Comparison of ENCODE assay signal across 14 cellular contexts in genomic region chr2:177881921-177882320, GRCh38.
A peak's percentile ranks its signal among the peaks of the same experiment; 100 is the strongest.
DNase-seq lines count a peak whose midpoint lies in the region; ATAC-seq and TF ChIP-seq lines count a peak whose summit lies in the region.
"Had no signal": no experiment of that assay in that cellular context is flagged by ENCODE, and none has a peak within 500 bp of the region (broad histone marks: within the 10 kb centered on the region; RNA-seq: fewer than 3 reads in every experiment).

No MANE protein-coding gene starts in this region.

- intact Hi-C loops in Right ventricle myocardium superior (cut with DNase I), result loop anchor here (2.0 kb wide), 1 partner anchor 85 kb away; no protein-coding TSS in a partner anchor
- intact Hi-C loops in cardiac septum (cut with DNase I), result no loop called here
- intact Hi-C loops in left cardiac atrium (cut with DNase I), result no loop called here
- intact Hi-C loops in prostate gland (cut with DNase I), result loop anchor here (10.0 kb wide), 1 partner anchor 77 kb away; no protein-coding TSS in a partner anchor

- TF ChIP-seq CTCF in prostate gland (IDR thresholded peaks at IDR 0.05), result no peak

- no peaks in the 10 kb centered on the region for H3K36me3 ChIP-seq in prostate gland
- no peaks in the 10 kb centered on the region for H3K36me3 ChIP-seq in subcutaneous abdominal adipose tissue (ENCODE audit: control insufficient read depth in 5 of 5, insufficient read depth in 5 of 5, low read length in 5 of 5)
- H3K36me3 ChIP-seq: BLaER1 treated with 17β-estradiol and CSF1 and Interleukin-3, amounts not matched to agents 10 nM and 100 nM; HAP-1 had no signal

- H3K4me3 ChIP-seq in prostate gland (no peak overlapping the region), subcutaneous abdominal adipose tissue (ENCODE audit: low read depth in 1 of 5, low read length in 5 of 5) (no peak overlapping the region)
- H3K4me3 ChIP-seq: BLaER1 treated with 17β-estradiol and CSF1 and Interleukin-3, amounts not matched to agents 10 nM and 100 nM; GM23248; HAP-1 had no signal

- ATAC-seq in Right ventricle myocardium superior (ENCODE audit: poor library complexity), result peak; percentile 88
- ATAC-seq in left cardiac atrium, result peak; percentile 22 to 84
- no peak for ATAC-seq in HG03354 (IDR thresholded peaks at IDR 0.05; ENCODE audit: poor library complexity, severe bottlenecking, unreplicated experiment)
- ATAC-seq: CD8-positive, alpha-beta T cell had no signal

- DNase-seq in Right ventricle myocardium superior (no peak), cardiac septum (ENCODE audit: low spot score) (no peak), left cardiac atrium (no peak), prostate gland (ENCODE audit: low spot score) (no peak), activated gamma-delta T cell (lab: John Stamatoyannopoulos, UW) (no peak)
- DNase-seq: Calu3; CD8-positive, alpha-beta T cell; DMS79 treated with DMSO at 0.1 percent for 48 hours; GF-D8 had no signal

- no peaks in the 10 kb centered on the region for H3K27me3 ChIP-seq in prostate gland (replicated peaks; ENCODE audit: insufficient read depth)
- H3K27me3 ChIP-seq in subcutaneous abdominal adipose tissue (ENCODE audit: control insufficient read depth in 5 of 5, insufficient read depth in 4 of 5, low read length in 5 of 5), result no peaks in the 10 kb centered on the region
- H3K27me3 ChIP-seq: BLaER1 treated with 17β-estradiol and CSF1 and Interleukin-3, amounts not matched to agents 10 nM and 100 nM had no signal

- peak overlapping the region; percentile 4 to 26 for H3K27ac ChIP-seq in prostate gland
- H3K27ac ChIP-seq in subcutaneous abdominal adipose tissue (ENCODE audit: low read depth, low read length), result peak overlapping the region; percentile 43
- H3K27ac ChIP-seq: BLaER1 treated with 17β-estradiol and CSF1 and Interleukin-3, amounts not matched to agents 10 nM and 100 nM; GM23248 had no signal

- no peak for TF ChIP-seq POLR2A in prostate gland (IDR thresholded peaks at IDR 0.05)

- no peaks in the 10 kb centered on the region for H3K9me3 ChIP-seq in prostate gland
- no peaks in the 10 kb centered on the region for H3K9me3 ChIP-seq in subcutaneous abdominal adipose tissue (ENCODE audit: control insufficient read depth in 5 of 5, low read length in 5 of 5)
- H3K9me3 ChIP-seq: HAP-1 had no signal

- 77% methylated on average over 2 of the region's 2 CpGs for WGBS in prostate gland

- H3K9ac ChIP-seq in subcutaneous abdominal adipose tissue (ENCODE audit: low read length in 5 of 5), result no peak overlapping the region
- H3K9ac ChIP-seq: BLaER1 treated with 17β-estradiol and CSF1 and Interleukin-3, amounts not matched to agents 10 nM and 100 nM; GM23248 had no signal

- peaks cover 5% of the 10 kb centered on the region for H3K4me1 ChIP-seq in prostate gland (replicated peaks)
- H3K4me1 ChIP-seq in subcutaneous abdominal adipose tissue (ENCODE audit: control insufficient read depth in 5 of 5, insufficient read depth in 5 of 5, low read length in 5 of 5), result peaks cover 0 to 48% (median 10%) of the 10 kb centered on the region in 5 donors
- H3K4me1 ChIP-seq: BLaER1 treated with 17β-estradiol and CSF1 and Interleukin-3, amounts not matched to agents 10 nM and 100 nM; HAP-1 had no signal

Comparison
In these comparisons a context has a peak if more than half of its experiments do, and no peak if none do; other contexts are left out.
1. intact Hi-C loops: an anchor here in Right ventricle myocardium superior (2.0 kb wide) and prostate gland (10.0 kb wide); none called in cardiac septum and left cardiac atrium.